ENCODE assay signal across 14 cellular contexts in genomic region chr1:22709227-22709626, GRCh38. TPM values are rescaled to one million over a fixed set of nuclear protein-coding genes. Genes with fewer than 3 reads are reported as not detected.
A peak's percentile ranks its signal among the peaks of the same experiment; 100 is the strongest.
DNase-seq lines count a peak whose midpoint lies in the region; ATAC-seq and TF ChIP-seq lines count a peak whose summit lies in the region.
"Had no signal": no experiment of that assay in that cellular context is flagged by ENCODE, and none has a peak within 500 bp of the region (broad histone marks: within the 10 kb centered on the region; RNA-seq: fewer than 3 reads in every experiment).

No MANE protein-coding gene starts in this region.

- peak; percentile 42; the same call in 1 of the 2 replicates for TF ChIP-seq CTCF in PC-3 (conservative IDR thresholded peaks at IDR 0.05; ENCODE audit: low read depth, low read length)
- peak; percentile 35 for TF ChIP-seq CTCF in fibroblast of mammary gland (conservative IDR thresholded peaks at IDR 0.05; ENCODE audit: control insufficient read depth, insufficient read depth, low read depth, low read length)
- peak; percentile 27 for TF ChIP-seq CTCF in smooth muscle cell (IDR thresholded peaks at IDR 0.05; ENCODE audit: borderline replicate concordance, insufficient read depth, poor library complexity, severe bottlenecking)

- no peaks in the 10 kb centered on the region for H3F3A ChIP-seq in PC-3 (ENCODE audit: low read length, unreplicated experiment)
- H3F3A ChIP-seq in smooth muscle cell (ENCODE audit: low read depth) = no peaks in the 10 kb centered on the region

- no peaks in the 10 kb centered on the region for H3K27me3 ChIP-seq in PC-3 (ENCODE audit: low read length)
- peaks cover 46% of the 10 kb centered on the region for H3K27me3 ChIP-seq in smooth muscle cell (ENCODE audit: low read depth)

- no peak overlapping the region for H3K9ac ChIP-seq in PC-3 (ENCODE audit: low read length)
- H3K9ac ChIP-seq in smooth muscle cell (ENCODE audit: low read depth) = no peak overlapping the region

- DNase-seq in SHP77 (lab: John Stamatoyannopoulos, UW) = peak; percentile 23 to 36
- DNase-seq in SHP77 treated with DMSO at 0.1 percent for 48 hours (lab: John Stamatoyannopoulos, UW) = no peak
- no peak for DNase-seq in PC-3
- DNase-seq in fibroblast of mammary gland (ENCODE audit: low read depth) = no peak
- no peak for DNase-seq in smooth muscle cell (lab: John Stamatoyannopoulos, UW; ENCODE audit: unreplicated experiment)
- DNase-seq in DMS79 (lab: John Stamatoyannopoulos, UW) = no peak
- DNase-seq: activated CD4-positive, alpha-beta T cell treated with anti-CD3 and anti-CD28 coated beads, Interleukin-2, amount 50 U/mL, for 4 hours; AML-193; left ventricle myocardium superior; NCI-H2029; Right ventricle myocardium superior had no signal

- peaks cover 6% of the 10 kb centered on the region; the same call in 1 of the 2 replicates for H4K20me1 ChIP-seq in PC-3 (ENCODE audit: low read length)
- no peaks in the 10 kb centered on the region for H4K20me1 ChIP-seq in smooth muscle cell (ENCODE audit: low read depth)

- no peak overlapping the region for H3K4me2 ChIP-seq in PC-3 (ENCODE audit: low read length)
- H3K4me2 ChIP-seq in smooth muscle cell = no peak overlapping the region

- H3K4me1 ChIP-seq in PC-3 (ENCODE audit: insufficient read depth, low read length) = peaks cover 23% of the 10 kb centered on the region
- peaks cover 8% of the 10 kb centered on the region for H3K4me1 ChIP-seq in smooth muscle cell (ENCODE audit: low read depth)

- CTCF ChIA-PET in PC-3 (lab: Charles Lee) = no interaction called here

- H2AFZ ChIP-seq in PC-3 (ENCODE audit: low read length) (no peak overlapping the region), smooth muscle cell (ENCODE audit: low read depth) (no peak overlapping the region)

- intact Hi-C loops in PC-3 (cut with micrococcal nuclease) = no loop called here

- WGBS in smooth muscle cell (ENCODE audit: low lambda C conversion rate) = 57% methylated on average over 3 of the region's 3 CpGs

- H3K36me3 ChIP-seq in PC-3 (ENCODE audit: low read depth, low read length) (no peaks in the 10 kb centered on the region), smooth muscle cell (ENCODE audit: low read depth) (no peaks in the 10 kb centered on the region)

- H3K4me3 ChIP-seq in PC-3 (ENCODE audit: low read length) (no peak overlapping the region), fibroblast of mammary gland (ENCODE audit: control insufficient read depth, low read depth, low read length) (no peak overlapping the region), smooth muscle cell (no peak overlapping the region)

- ATAC-seq in PC-3 (no peak), HG02623 (IDR thresholded peaks at IDR 0.05; ENCODE audit: unreplicated experiment) (no peak), HG02840 (IDR thresholded peaks at IDR 0.05; ENCODE audit: low FRiP score, unreplicated experiment) (no peak)

- no TSS peak for BruUV-seq in PC-3 (replicated peaks; lab: Mats Ljungman, UMichigan)

- H3K27ac ChIP-seq in PC-3 (ENCODE audit: low read length) (no peak overlapping the region), smooth muscle cell (ENCODE audit: low read depth) (no peak overlapping the region)

- peaks cover 6% of the 10 kb centered on the region; the same call in 1 of the 2 replicates for H3K79me2 ChIP-seq in PC-3 (ENCODE audit: low read length)
- no peaks in the 10 kb centered on the region for H3K79me2 ChIP-seq in smooth muscle cell (ENCODE audit: low read depth)

- POLR2A ChIA-PET in PC-3 (lab: Charles Lee; ENCODE audit: unreplicated experiment) = no interaction called here

- no peaks in the 10 kb centered on the region for H3K9me2 ChIP-seq in PC-3 (replicated peaks; ENCODE audit: low read length)

- no peaks in the 10 kb centered on the region for H3K9me3 ChIP-seq in PC-3 (ENCODE audit: low read length)
- no peaks in the 10 kb centered on the region for H3K9me3 ChIP-seq in smooth muscle cell (replicated peaks; ENCODE audit: low read depth)

RNA-seq across cellular contexts. Expression of gene EPHB2, which starts 1.4 kb away (rescaled TPM):
- total RNA-seq in PC-3 (2014; rRNA removed) (21.0 and 23.2 TPM in 2 replicates), smooth muscle cell (1.8 and 6.7 TPM in 2 replicates)
- 1.1 and 2.7 TPM in 2 replicates for polyA plus RNA-seq in smooth muscle cell

RNA-seq across cellular contexts. Expression of gene C1QB, which starts 56.2 kb away (rescaled TPM):
- total RNA-seq in PC-3 (2014; rRNA removed) (not detected in 2 replicates), smooth muscle cell (not detected in 2 replicates)
- polyA plus RNA-seq in smooth muscle cell = not detected in 2 replicates
- total RNA-seq: fibroblast of lung had no signal
- polyA plus RNA-seq: fibroblast of lung had no signal

Comparison
In these comparisons a context has a peak if more than half of its experiments do, and no peak if none do; other contexts are left out.
1. DNase-seq: peak in SHP77 (2 of 2); none in SHP77 treated with DMSO at 0.1 percent for 48 hours (single experiment), PC-3 (single experiment), fibroblast of mammary gland (single experiment), smooth muscle cell (single experiment) and DMS79 (single experiment).
2. Peak in every context shown above with its lines, with median percentiles within 50 percentile points of each other: CTCF ChIP-seq.